In genomic region chr14:74940956-74941565, GRCh38 we compare ENCODE assay signal across 10 cellular contexts. TPM values are rescaled to one million over a fixed set of nuclear protein-coding genes. Genes with fewer than 3 reads are reported as not detected.
DNase-seq lines count a peak whose midpoint lies in the region; ATAC-seq, FAIRE-seq and TF ChIP-seq lines count a peak whose summit lies in the region.
"Had no signal": no experiment of that assay in that cellular context is flagged by ENCODE, and none has a peak within 500 bp of the region (broad histone marks: within the 10 kb centered on the region; RNA-seq: fewer than 3 reads in every experiment).

No MANE protein-coding gene starts in this region.

- H3K4me3 ChIP-seq in GM12878 (no peak overlapping the region; the same call in 1 of the 2 replicates), muscle layer of duodenum (ENCODE audit: low read depth in 1 of 2, low read length in 2 of 2) (no peak overlapping the region), transverse colon (no peak overlapping the region)

- SMC1A ChIA-PET in GM12878 (lab: Charles Lee; ENCODE audit: uncharacterized antibody, unreplicated experiment): interaction anchor here (0.5 to 1.9 kb wide), 11 partner anchors 8 to 148 kb away, joined by 3 to 8 read pairs (median 3); partner anchors contain the start of gene ACYP1

- peak overlapping the region; percentile 72 for H3K9ac ChIP-seq in GM12878 (ENCODE audit: control insufficient read depth, insufficient read depth, low read length)

- H3K79me2 ChIP-seq in GM12878 (ENCODE audit: control insufficient read depth, insufficient read depth, low read length): no peaks in the 10 kb centered on the region

- ATAC-seq in activated T-cell treated with anti-CD3 and anti-CD28 coated beads, Interleukin-2, amount 50 U/mL, for 4 hours: no peak
- ATAC-seq in GM12878 (no peak), HG02973 (IDR thresholded peaks at IDR 0.05; ENCODE audit: unreplicated experiment) (no peak)

- CTCF ChIA-PET in GM12878 (lab: Yijun Ruan, JAX): interaction anchor here (0.6 to 9.1 kb wide), 10 partner anchors 36 to 360 kb away, joined by 3 to 129 read pairs (median 4); no protein-coding TSS in a partner anchor

- peak overlapping the region; percentile 84 for H2AFZ ChIP-seq in GM12878 (ENCODE audit: control insufficient read depth, low read depth, low read length)

- no peaks in the 10 kb centered on the region for H3K36me3 ChIP-seq in GM12878 (ENCODE audit: control insufficient read depth in 2 of 2, insufficient read depth in 2 of 2, low read length in 1 of 2)
- no peaks in the 10 kb centered on the region for H3K36me3 ChIP-seq in muscle layer of duodenum (ENCODE audit: control insufficient read depth in 1 of 2, insufficient read depth in 2 of 2, low read length in 2 of 2)
- H3K36me3 ChIP-seq in transverse colon: no peaks in the 10 kb centered on the region

- WGBS in GM12878 (ENCODE audit: insufficient coverage, insufficient replicate concordance, low lambda C conversion rate, missing lambda C conversion rate): 75% methylated on average over 18 of the region's 18 CpGs
- WGBS in transverse colon (ENCODE audit: low coverage in 1 of 2), 2 donors: 85 to 95% methylated on average over 6 to 18 of the region's 18 CpGs

- no peak for TF ChIP-seq RAD21 in GM12878 (IDR thresholded peaks at IDR 0.05; ENCODE audit: insufficient read depth, low read depth, low read length)

- POLR2A ChIA-PET in GM12878 (lab: Charles Lee): interaction anchor here (0.5 to 2.2 kb wide), 8 partner anchors 9 to 302 kb away, joined by 3 to 8 read pairs (median 4); partner anchors contain the start of genes PGF and RPS6KL1

- H3K27ac ChIP-seq in GM12878 (ENCODE audit: control insufficient read depth, insufficient read depth) (peak overlapping the region; percentile 55), muscle layer of duodenum (ENCODE audit: low read length) (peak overlapping the region; percentile 18), transverse colon (peak overlapping the region; percentile 72 to 84 (median 80))

- no peaks in the 10 kb centered on the region for H3K27me3 ChIP-seq in GM12878 (replicated peaks in 1 of 2; ENCODE audit: control insufficient read depth in 2 of 2, insufficient read depth in 2 of 2, low read length in 1 of 2)
- H3K27me3 ChIP-seq in muscle layer of duodenum (ENCODE audit: low read depth, low read length): no peaks in the 10 kb centered on the region
- H3K27me3 ChIP-seq in transverse colon: no peaks in the 10 kb centered on the region

- H3K4me1 Mint-ChIP-seq in activated T-cell treated with anti-CD3 and anti-CD28 coated beads, Interleukin-2, amount 50 U/mL, for 4 hours (ENCODE audit: low read depth): peaks cover 45% of the 10 kb centered on the region

- intact Hi-C loops in GM12878 (cut with micrococcal nuclease; ENCODE audit: unreplicated experiment): loop anchor here (10.0 kb wide), 1 partner anchor 364 kb away; no protein-coding TSS in a partner anchor
- intact Hi-C loops in transverse colon (cut with DNase I; ENCODE audit: low total_unique reads): no loop called here

- H3K9me3 ChIP-seq in GM12878 (replicated peaks; ENCODE audit: control insufficient read depth, insufficient read depth, low read length) (no peaks in the 10 kb centered on the region; the same call in 2 of the 3 replicates), muscle layer of duodenum (ENCODE audit: control insufficient read depth in 1 of 2, low read length in 2 of 2) (no peaks in the 10 kb centered on the region), transverse colon (no peaks in the 10 kb centered on the region)

- no peak for TF ChIP-seq CTCF in GM12878 (IDR thresholded peaks at IDR 0.05 in 2 of 3, conservative IDR thresholded peaks at IDR 0.05 in 1 of 3; ENCODE audit: control insufficient read depth in 2 of 3, extremely low read depth in 1 of 3, insufficient read depth in 1 of 3, low read depth in 3 of 3, low read length in 3 of 3)
- TF ChIP-seq CTCF in transverse colon (IDR thresholded peaks at IDR 0.05): no peak

- H4K20me1 ChIP-seq in GM12878 (ENCODE audit: control insufficient read depth, insufficient read depth): no peaks in the 10 kb centered on the region

- TF ChIP-seq EP300 in GM12878 (IDR thresholded peaks at IDR 0.05; ENCODE audit: borderline replicate concordance in 1 of 2, control insufficient read depth in 1 of 2, low read depth in 2 of 2, low read length in 2 of 2) (no peak), transverse colon (IDR thresholded peaks at IDR 0.05; ENCODE audit: low read depth) (no peak)

- H3K27me3 Mint-ChIP-seq in activated T-cell treated with anti-CD3 and anti-CD28 coated beads, Interleukin-2, amount 50 U/mL, for 4 hours (ENCODE audit: low read depth): no peaks in the 10 kb centered on the region

- FAIRE-seq in GM12878 (lab: Jason Lieb, UNC): no peak
- FAIRE-seq: frontal cortex had no signal

- no peaks in the 10 kb centered on the region for H3K36me3 Mint-ChIP-seq in activated T-cell treated with anti-CD3 and anti-CD28 coated beads, Interleukin-2, amount 50 U/mL, for 4 hours (ENCODE audit: insufficient read depth)

- peaks cover 6% of the 10 kb centered on the region for H3K9me3 Mint-ChIP-seq in activated T-cell treated with anti-CD3 and anti-CD28 coated beads, Interleukin-2, amount 50 U/mL, for 4 hours
- H3K9me3 Mint-ChIP-seq: H9 had no signal

- peak overlapping the region; percentile 83 for H3K4me2 ChIP-seq in GM12878 (ENCODE audit: control insufficient read depth, insufficient read depth)

- peaks cover 40% of the 10 kb centered on the region for H3K4me1 ChIP-seq in GM12878 (ENCODE audit: control insufficient read depth, insufficient read depth, low read length)
- H3K4me1 ChIP-seq in muscle layer of duodenum (ENCODE audit: control insufficient read depth in 1 of 2, insufficient read depth in 2 of 2, low read length in 2 of 2): peaks cover 6 to 37% of the 10 kb centered on the region in 2 donors
- H3K4me1 ChIP-seq in transverse colon: peaks cover 5 to 32% (median 19%) of the 10 kb centered on the region in 4 donors

- H3K4me3 Mint-ChIP-seq in activated T-cell treated with anti-CD3 and anti-CD28 coated beads, Interleukin-2, amount 50 U/mL, for 4 hours: peak overlapping the region; percentile 70
- H3K4me3 Mint-ChIP-seq: H9 had no signal

- no peak for DNase-seq in activated T-cell treated with anti-CD3 and anti-CD28 coated beads, Interleukin-2, amount 50 U/mL, for 4 hours
- DNase-seq in activated T-cell treated with anti-CD3 and anti-CD28 coated beads, Interleukin-2, amount 50 U/mL, for 48 hours: no peak
- no peak for DNase-seq in GM12878 (ENCODE audit: low read depth, low spot score)
- no peak for DNase-seq in transverse colon
- no peak for DNase-seq in CD1c-positive myeloid dendritic cell (ENCODE audit: extremely low spot score)
- DNase-seq in GDM1 (lab: John Stamatoyannopoulos, UW): no peak
- DNase-seq: H9 had no signal

- RAD21 ChIA-PET in GM12878 (lab: Charles Lee; ENCODE audit: unreplicated experiment): interaction anchor here (0.9 to 1.9 kb wide), 10 partner anchors 11 to 557 kb away, joined by 3 to 8 read pairs (median 4); partner anchors contain the start of genes ACYP1 and EIF2B2

- in situ Hi-C loops in GM12878 (cut with MboI): no loop called here
- in situ Hi-C loops in transverse colon (cut with MboI; ENCODE audit: low pct_ligation_motif_present in 1 of 4, low pct_unique_long_range_greater_than_20kb in 1 of 4, low sequenced_read_pairs in 3 of 4): loop anchor here in 3 of 4 donors (10.0 to 25.0 kb wide), 3 partner anchors 134 to 146 kb away; no protein-coding TSS in a partner anchor

- no peak for TF ChIP-seq POLR2A in GM12878 (IDR thresholded peaks at IDR 0.05; ENCODE audit: low read depth, low read length)
- no peak for TF ChIP-seq POLR2A in transverse colon (IDR thresholded peaks at IDR 0.05)

- TSS peak; percentile 84 for BruUV-seq in GM12878 (replicated peaks; lab: Mats Ljungman, UMichigan)

RNA-seq across cellular contexts. Expression of gene PGF, which starts 14.3 kb away (rescaled TPM):
- total RNA-seq in activated T-cell treated with anti-CD3 and anti-CD28 coated beads, Interleukin-2, amount 50 U/mL, for 4 hours: under 1 TPM; 0.18 to 0.38 (median 0.18) TPM
- total RNA-seq in GM12878 (2013; cell fraction: nucleolus; rRNA removed): 13.5 and 14.0 TPM in 2 replicates
- total RNA-seq in GM12878 (2014; rRNA removed): 0.76 and 0.79 TPM in 2 replicates
- 0.40 and 0.46 TPM in 2 replicates for total RNA-seq in GM12878 (2014; rRNA removed; fragmentation: Illumina TruSeq; extraction: Trizol)
- total RNA-seq in GM12878 (2021): 1.0 and 1.1 TPM in 2 replicates
- polyA plus RNA-seq in GM12878 (2011; ENCODE audit: low read depth): 1.0 TPM
- polyA plus RNA-seq in GM12878 (2011; rRNA removed): 2.4 and 5.5 TPM in 2 replicates
- polyA plus RNA-seq in GM12878 (2011; cell fraction: cytosol; rRNA removed): 4.5 and 4.9 TPM in 2 replicates
- polyA plus RNA-seq in GM12878 (2011; cell fraction: nucleus; rRNA removed): 7.8 and 12.6 TPM in 2 replicates
- 2.0 and 2.9 TPM in 2 replicates for polyA plus RNA-seq in GM12878 (2012)
- 0.27 and 0.32 TPM in 2 replicates for polyA plus RNA-seq in GM12878 (2014; fragmentation: Illumina TruSeq; extraction: Trizol)
- polyA plus RNA-seq in GM12878 (2014; fragmentation: Nextera tagmentation; extraction: Ambion mirVana): under 1 TPM; 0.11 to 0.16 TPM
- polyA plus RNA-seq in GM12878 (2014; rRNA removed): 0.46 and 0.66 TPM in 2 replicates
- 1 to 10 TPM; 3.5 to 4.2 TPM for polyA plus RNA-seq in GM12878 (2016; fragmentation: Nextera tagmentation; extraction: Ambion mirVana)
- 3.4 and 6.9 TPM in 2 replicates for polyA minus RNA-seq in GM12878 (2011; rRNA and poly(A)+ RNA removed)
- polyA minus RNA-seq in GM12878 (2011; cell fraction: cytosol; rRNA and poly(A)+ RNA removed): 1.4 and 3.5 TPM in 2 replicates
- 8.7 and 9.3 TPM in 2 replicates for polyA minus RNA-seq in GM12878 (2011; cell fraction: nucleus; rRNA and poly(A)+ RNA removed)
- 10 to 100 TPM in 2 of 4 donors, 1 to 10 TPM in 1, not detected in 1; 9.7 to 10.5 (median 10.1) TPM for total RNA-seq in transverse colon

RNA-seq across cellular contexts. Expression of gene RPS6KL1, which starts 18.0 kb away (rescaled TPM):
- total RNA-seq in activated T-cell treated with anti-CD3 and anti-CD28 coated beads, Interleukin-2, amount 50 U/mL, for 4 hours: 10 to 100 TPM; 13.2 to 20.7 (median 17.3) TPM
- total RNA-seq in GM12878 (2013; cell fraction: nucleolus; rRNA removed): 0.37 and 0.96 TPM in 2 replicates
- total RNA-seq in GM12878 (2014; rRNA removed) (3.5 and 4.7 TPM in 2 replicates), GM12878 (2014; rRNA removed; fragmentation: Illumina TruSeq; extraction: Trizol) (1.9 and 2.1 TPM in 2 replicates), GM12878 (2021) (2.8 and 4.2 TPM in 2 replicates), transverse colon (10 to 100 TPM in 1 of 4 donors, 1 to 10 TPM in 2, not detected in 1; 6.4 to 54.1 (median 9.3) TPM)
- 0.85 TPM for polyA plus RNA-seq in GM12878 (2011; ENCODE audit: low read depth)
- polyA plus RNA-seq in GM12878 (2011; rRNA removed) (0.04 and 0.14 TPM in 2 replicates), GM12878 (2014; fragmentation: Illumina TruSeq; extraction: Trizol) (0.54 and 2.1 TPM in 2 replicates), GM12878 (2014; fragmentation: Nextera tagmentation; extraction: Ambion mirVana) (under 1 TPM; 0.23 to 0.73 TPM), GM12878 (2014; rRNA removed) (3.4 and 4.2 TPM in 2 replicates), GM12878 (2016; fragmentation: Nextera tagmentation; extraction: Ambion mirVana) (1 to 10 TPM; 1.3 to 2.0 TPM)
- polyA plus RNA-seq in GM12878 (2011; cell fraction: cytosol; rRNA removed): 0.07 and 0.08 TPM in 2 replicates
- polyA plus RNA-seq in GM12878 (2011; cell fraction: nucleus; rRNA removed): 0.22 and 0.31 TPM in 2 replicates
- 2.6 and 2.9 TPM in 2 replicates for polyA plus RNA-seq in GM12878 (2012)
- 0.05 TPM in 1 of 2 replicates, not detected in the other for polyA minus RNA-seq in GM12878 (2011; rRNA and poly(A)+ RNA removed)
- not detected in 2 replicates for polyA minus RNA-seq in GM12878 (2011; cell fraction: cytosol; rRNA and poly(A)+ RNA removed)
- polyA minus RNA-seq in GM12878 (2011; cell fraction: nucleus; rRNA and poly(A)+ RNA removed): 0.29 TPM in 1 of 2 replicates, not detected in the other

RNA-seq across cellular contexts. Expression of gene DLST, which starts 59.3 kb away (rescaled TPM):
- 100 to 1,000 TPM; 104 to 107 (median 106) TPM for total RNA-seq in activated T-cell treated with anti-CD3 and anti-CD28 coated beads, Interleukin-2, amount 50 U/mL, for 4 hours
- 115 and 132 TPM in 2 replicates for total RNA-seq in GM12878 (2013; cell fraction: nucleolus; rRNA removed)
- total RNA-seq in GM12878 (2014; rRNA removed) (64.7 and 67.0 TPM in 2 replicates), GM12878 (2014; rRNA removed; fragmentation: Illumina TruSeq; extraction: Trizol) (68.3 and 72.9 TPM in 2 replicates), GM12878 (2021) (118 and 126 TPM in 2 replicates), transverse colon (100 to 1,000 TPM in 3 of 4 donors, 10 to 100 TPM in 1; 65.1 to 135 (median 103) TPM)
- polyA plus RNA-seq in GM12878 (2011; ENCODE audit: low read depth): 49.5 TPM
- polyA plus RNA-seq in GM12878 (2011; rRNA removed) (127 and 141 TPM in 2 replicates), GM12878 (2014; fragmentation: Illumina TruSeq; extraction: Trizol) (116 and 119 TPM in 2 replicates), GM12878 (2014; fragmentation: Nextera tagmentation; extraction: Ambion mirVana) (10 to 100 TPM in 1 of 2 experiments, 1 to 10 TPM in 1; 2.9 to 12.2 TPM), GM12878 (2014; rRNA removed) (113 and 116 TPM in 2 replicates), GM12878 (2016; fragmentation: Nextera tagmentation; extraction: Ambion mirVana) (10 to 100 TPM; 10.8 to 14.9 TPM)
- polyA plus RNA-seq in GM12878 (2011; cell fraction: cytosol; rRNA removed): 189 and 215 TPM in 2 replicates
- polyA plus RNA-seq in GM12878 (2011; cell fraction: nucleus; rRNA removed): 134 and 155 TPM in 2 replicates
- polyA plus RNA-seq in GM12878 (2012): 68.5 and 77.5 TPM in 2 replicates
- 130 and 164 TPM in 2 replicates for polyA minus RNA-seq in GM12878 (2011; rRNA and poly(A)+ RNA removed)
- 32.6 and 43.8 TPM in 2 replicates for polyA minus RNA-seq in GM12878 (2011; cell fraction: cytosol; rRNA and poly(A)+ RNA removed)
- polyA minus RNA-seq in GM12878 (2011; cell fraction: nucleus; rRNA and poly(A)+ RNA removed): 40.4 and 50.0 TPM in 2 replicates

Comparison
In these comparisons a context has a peak if more than half of its experiments do, and no peak if none do; other contexts are left out.
1. H3K27ac ChIP-seq: peak in every context shown above with its lines; median percentile 80 in transverse colon; 55 in GM12878; 18 in muscle layer of duodenum.